In genomic region chr16:79326549-79326948, GRCh38 we compare ENCODE assay signal across 24 cellular contexts.
DNase-seq lines count a peak whose midpoint lies in the region; ATAC-seq, FAIRE-seq and TF ChIP-seq lines count a peak whose summit lies in the region.
"Had no signal": no experiment of that assay in that cellular context is flagged by ENCODE, and none has a peak within 500 bp of the region (broad histone marks: within the 10 kb centered on the region; RNA-seq: fewer than 3 reads in every experiment).

No MANE protein-coding gene starts in this region.

- H3K27me3 ChIP-seq in HepG2 (ENCODE audit: control insufficient read depth in 1 of 2, insufficient read depth in 2 of 2, low read length in 2 of 2) (peaks cover 2 to 4% of the 10 kb centered on the region in 2 experiments; a peak in 1 of 5 replicates), right lobe of liver (no peaks in the 10 kb centered on the region), K562 (ENCODE audit: control insufficient read depth in 2 of 2, insufficient read depth in 2 of 2, low read length in 2 of 2) (peaks cover 25 to 29% of the 10 kb centered on the region in 2 experiments), H1 (replicated peaks in 1 of 4; ENCODE audit: control insufficient read depth in 3 of 4, extremely low read depth in 1 of 4, insufficient read depth in 3 of 4, low read length in 3 of 4) (no peaks in the 10 kb centered on the region)

- no peak overlapping the region for H2AK5ac ChIP-seq in H1 (ENCODE audit: low read depth, low read length)

- H3K18ac ChIP-seq in H1 (ENCODE audit: extremely low read depth, low read length): 0 out of 2 replicates have a peak overlapping the region, but pooled peaks have one; percentile 57

- in situ Hi-C loops in HepG2 (cut with HindIII; ENCODE audit: extremely low pct_ligation_motif_present, low pct_unique_long_range_greater_than_20kb) (no loop called here), K562 (cut with MboI) (no loop called here)

- no peak overlapping the region for H2BK5ac ChIP-seq in H1 (ENCODE audit: low read depth, low read length)

- H3K9me3 ChIP-seq in HepG2 (ENCODE audit: low read length) (no peaks in the 10 kb centered on the region), right lobe of liver (no peaks in the 10 kb centered on the region), K562 (replicated peaks; ENCODE audit: control insufficient read depth, insufficient read depth, low read depth, low read length) (no peaks in the 10 kb centered on the region), H1 (ENCODE audit: insufficient read depth in 2 of 2, low read depth in 1 of 2, low read length in 1 of 2) (no peaks in the 10 kb centered on the region)
- H3K9me3 ChIP-seq: A549 had no signal

- H4K91ac ChIP-seq in H1 (replicated peaks; ENCODE audit: insufficient read length, low read length): no peak overlapping the region

- no peaks in the 10 kb centered on the region for H3K9me1 ChIP-seq in K562 (ENCODE audit: control insufficient read depth, insufficient read depth, low read length)

- H2AFZ ChIP-seq in HepG2 (ENCODE audit: low read length) (no peak overlapping the region), K562 (ENCODE audit: low read depth, low read length) (no peak overlapping the region), H1 (ENCODE audit: low read length) (no peak overlapping the region)

- no peak overlapping the region for H4K8ac ChIP-seq in H1 (ENCODE audit: extremely low read depth, insufficient read depth, low read length)

- no peaks in the 10 kb centered on the region for H3K23me2 ChIP-seq in H1 (ENCODE audit: low read depth, low read length)

- FAIRE-seq in HepG2 (lab: Jason Lieb, UNC): no peak
- no peak for FAIRE-seq in K562 (lab: Jason Lieb, UNC)
- FAIRE-seq in H1 (lab: Jason Lieb, UNC): no peak
- FAIRE-seq: A549, G401.6, GM12891, GM19239 had no signal

- TF ChIP-seq EP300 in HepG2 (IDR thresholded peaks at IDR 0.05; ENCODE audit: low read depth in 2 of 2, low read length in 2 of 2) (no peak), HepG2 (CRISPR knock-in tag; IDR thresholded peaks at IDR 0.05; ENCODE audit: borderline replicate concordance) (no peak), K562 (IDR thresholded peaks at IDR 0.05; ENCODE audit: low read length) (no peak), H1 (IDR thresholded peaks at IDR 0.05; ENCODE audit: borderline replicate concordance in 1 of 2, low read depth in 2 of 2, low read length in 2 of 2) (no peak)

- H3K27ac ChIP-seq in HepG2 (ENCODE audit: extremely low read length, insufficient read depth, low read length): no peak overlapping the region
- H3K27ac ChIP-seq in right lobe of liver: no peak overlapping the region
- H3K27ac ChIP-seq in K562 (ENCODE audit: extremely low read depth, low read depth, low read length): no peak overlapping the region
- no peak overlapping the region for H3K27ac ChIP-seq in H1 (ENCODE audit: low read depth, low read length)
- H3K27ac ChIP-seq in RWPE1: no peak overlapping the region
- H3K27ac ChIP-seq: 22Rv1, A549 had no signal

- H2BK120ac ChIP-seq in H1 (replicated peaks; ENCODE audit: low read depth, low read length): no peak overlapping the region

- no peak overlapping the region for H3K56ac ChIP-seq in H1 (replicated peaks; ENCODE audit: insufficient read length, low read depth, low read length)

- POLR2A ChIA-PET in HepG2 (lab: Yijun Ruan, JAX): no interaction called here
- POLR2A ChIA-PET in K562 (lab: Yijun Ruan, JAX): no interaction called here
- POLR2A ChIA-PET in H1 (lab: Charles Lee; ENCODE audit: partially characterized antibody): no interaction called here
- POLR2A ChIA-PET in RWPE1 (lab: Yijun Ruan, JAX; ENCODE audit: low non-redundant PET): no interaction called here

- no peak overlapping the region for H3K23ac ChIP-seq in H1 (ENCODE audit: insufficient read length)

- H3K9ac ChIP-seq in HepG2 (ENCODE audit: insufficient read depth, low read depth, low read length): no peak overlapping the region
- H3K9ac ChIP-seq in K562 (ENCODE audit: insufficient read depth in 1 of 2, low read depth in 2 of 2, low read length in 2 of 2): no peak overlapping the region
- no peak overlapping the region for H3K9ac ChIP-seq in H1 (replicated peaks in 1 of 4; ENCODE audit: extremely low read depth in 1 of 4, low read depth in 3 of 4, low read length in 3 of 4)

- TF ChIP-seq CTCF in HepG2 (CRISPR knock-in tag; IDR thresholded peaks at IDR 0.05) (no peak), right lobe of liver (IDR thresholded peaks at IDR 0.05) (no peak), LNCaP clone FGC (IDR thresholded peaks at IDR 0.05; ENCODE audit: control insufficient read depth, extremely low read depth, insufficient read depth) (no peak), K562 (IDR thresholded peaks at IDR 0.05 in 2 of 3, conservative IDR thresholded peaks at IDR 0.05 in 1 of 3; ENCODE audit: insufficient read depth in 2 of 3, low read depth in 1 of 3, low read length in 3 of 3) (no peak), H1 (IDR thresholded peaks at IDR 0.05; ENCODE audit: control extremely low read depth in 1 of 3, insufficient read depth in 1 of 3, low read depth in 1 of 3, low read length in 3 of 3) (no peak), RWPE1 (conservative IDR thresholded peaks at IDR 0.05; ENCODE audit: low read depth) (no peak)

- BruUV-seq in HepG2 (replicated peaks; lab: Mats Ljungman, UMichigan) (no TSS peak), K562 (replicated peaks; lab: Mats Ljungman, UMichigan) (no TSS peak)

- H2BK12ac ChIP-seq in H1 (ENCODE audit: low read depth, low read length): 0 out of 2 replicates have a peak overlapping the region, but pooled peaks have one; percentile 39

- H4K5ac ChIP-seq in H1 (ENCODE audit: insufficient read length, low read depth, low read length): no peak overlapping the region

- no peak for TF ChIP-seq RAD21 in HepG2 (CRISPR knock-in tag; IDR thresholded peaks at IDR 0.05)
- no peak for TF ChIP-seq RAD21 in K562 (CRISPR knock-in tag; conservative IDR thresholded peaks at IDR 0.05 in 1 of 2, IDR thresholded peaks at IDR 0.05 in 1 of 2)
- no peak for TF ChIP-seq RAD21 in H1 (IDR thresholded peaks at IDR 0.05 in 1 of 2, conservative IDR thresholded peaks at IDR 0.05 in 1 of 2; ENCODE audit: low read depth in 2 of 2, low read length in 2 of 2)

- no peak overlapping the region; the same call in 1 of the 2 replicates for H2BK20ac ChIP-seq in H1 (ENCODE audit: low read length)

- H3K36me3 ChIP-seq in HepG2 (replicated peaks in 1 of 2; ENCODE audit: control insufficient read depth in 1 of 2, insufficient read depth in 2 of 2, low read length in 2 of 2) (no peaks in the 10 kb centered on the region), right lobe of liver (no peaks in the 10 kb centered on the region), K562 (ENCODE audit: control insufficient read depth, insufficient read depth, low read length) (no peaks in the 10 kb centered on the region), H1 (ENCODE audit: control insufficient read depth in 2 of 4, insufficient read depth in 4 of 4, low read length in 3 of 4) (no peaks in the 10 kb centered on the region)

- 0% methylated on average over 3 of the region's 3 CpGs for WGBS in HepG2 (ENCODE audit: low lambda C conversion rate)
- 38% methylated on average over 3 of the region's 3 CpGs for WGBS in right lobe of liver (ENCODE audit: insufficient coverage, low coverage, low lambda C conversion rate, missing lambda C conversion rate)
- 2% methylated on average over 3 of the region's 3 CpGs for WGBS in K562 (ENCODE audit: insufficient coverage, low coverage, missing lambda C conversion rate)
- WGBS in H1 (ENCODE audit: extremely low coverage in 1 of 2, insufficient coverage in 1 of 2, insufficient read length in 1 of 2, insufficient replicate concordance in 2 of 2, low coverage in 1 of 2, low lambda C conversion rate in 2 of 2, missing lambda C conversion rate in 1 of 2), 2 experiments: 82% methylated on average over 3 of the region's 3 CpGs; no CpG with 5 or more reads in 1 of the 2 experiments

- TF ChIP-seq POLR2A in HepG2 (IDR thresholded peaks at IDR 0.05; ENCODE audit: insufficient read depth in 1 of 2, low read depth in 2 of 2, low read length in 2 of 2) (no peak), right lobe of liver (IDR thresholded peaks at IDR 0.05) (no peak), K562 (conservative IDR thresholded peaks at IDR 0.05) (no peak), H1 (IDR thresholded peaks at IDR 0.05; ENCODE audit: control extremely low read depth in 1 of 2, low read depth in 2 of 2, low read length in 2 of 2) (no peak)

- H3K79me2 ChIP-seq in HepG2 (ENCODE audit: insufficient read depth, low read length) (no peaks in the 10 kb centered on the region), K562 (ENCODE audit: control insufficient read depth, insufficient read depth, low read length) (no peaks in the 10 kb centered on the region), H1 (ENCODE audit: control insufficient read depth in 1 of 2, insufficient read depth in 2 of 2, low read length in 2 of 2) (no peaks in the 10 kb centered on the region)

- H2BK15ac ChIP-seq in H1 (ENCODE audit: low read length): no peak overlapping the region

- no peak overlapping the region for H3K4ac ChIP-seq in H1 (replicated peaks; ENCODE audit: insufficient read length, low read depth, low read length)

- H3K4me2 ChIP-seq in HepG2 (ENCODE audit: low read depth, low read length): no peak overlapping the region
- no peak overlapping the region for H3K4me2 ChIP-seq in K562 (ENCODE audit: insufficient read depth, low read length)
- no peak overlapping the region; a peak in 1 of 4 replicates for H3K4me2 ChIP-seq in H1 (ENCODE audit: insufficient read depth in 1 of 2, low read depth in 2 of 2, low read length in 2 of 2)
- H3K4me2 ChIP-seq: A549 had no signal

- CTCF ChIA-PET in HepG2 (lab: Yijun Ruan, JAX; ENCODE audit: low intra/inter-chr PET ratio, low total read pairs): no interaction called here
- CTCF ChIA-PET in K562 (lab: Yijun Ruan, JAX; ENCODE audit: low intra/inter-chr PET ratio): no interaction called here
- CTCF ChIA-PET in H1 (lab: Charles Lee; ENCODE audit: partially characterized antibody): no interaction called here
- CTCF ChIA-PET in RWPE1 (lab: Yijun Ruan, JAX): no interaction called here

- intact Hi-C loops in HepG2 (cut with micrococcal nuclease; ENCODE audit: unreplicated experiment) (no loop called here), right lobe of liver (cut with DNase I) (no loop called here), K562 (cut with micrococcal nuclease) (no loop called here)

- ATAC-seq in HepG2: no peak
- no peak for ATAC-seq in right lobe of liver
- ATAC-seq in K562: no peak
- ATAC-seq in HG02973 (IDR thresholded peaks at IDR 0.05; ENCODE audit: unreplicated experiment): no peak
- no peak for ATAC-seq in GM21737 (IDR thresholded peaks at IDR 0.05; ENCODE audit: unreplicated experiment)
- ATAC-seq: A549 had no signal

- H3K4me3 ChIP-seq in HepG2 (replicated peaks in 1 of 3; ENCODE audit: insufficient read depth in 1 of 3, low read depth in 2 of 3, low read length in 3 of 3) (no peak overlapping the region), right lobe of liver (no peak overlapping the region), LNCaP clone FGC (ENCODE audit: low read depth, low read length) (no peak overlapping the region), K562 (no peak overlapping the region), H1 (ENCODE audit: extremely low read depth in 1 of 4, insufficient read depth in 2 of 4, low read depth in 3 of 4, low read length in 4 of 4) (no peak overlapping the region)
- H3K4me3 ChIP-seq: A549 had no signal

- DNase-seq in HepG2 (ENCODE audit: low spot score) (no peak), right lobe of liver (no peak), LNCaP clone FGC (ENCODE audit: low read depth) (peak; percentile 8), K562 (ENCODE audit: extremely low read depth in 1 of 4, low spot score in 3 of 4) (no peak), H1 (ENCODE audit: low read depth in 1 of 2, low spot score in 2 of 2) (no peak), RWPE1 (ENCODE audit: low spot score) (no peak)
- DNase-seq: AML-193; C1 segment of cervical spinal cord; CD4-positive, alpha-beta memory T cell; CD4-positive, CD25-positive, alpha-beta regulatory T cell; CD8-positive, alpha-beta memory T cell; COR-L47; DMS 273 treated with DMSO at 0.1 percent for 48 hours; DMS153; DMS53; DMS79 treated with DMSO at 0.1 percent for 48 hours; GF-D8 had no signal

- H3K4me1 ChIP-seq in HepG2 (ENCODE audit: insufficient read depth, low read length) (no peaks in the 10 kb centered on the region), right lobe of liver (no peaks in the 10 kb centered on the region), K562 (replicated peaks in 1 of 2; ENCODE audit: control insufficient read depth in 2 of 2, insufficient read depth in 2 of 2, low read length in 2 of 2) (no peaks in the 10 kb centered on the region), H1 (replicated peaks in 1 of 4; ENCODE audit: control insufficient read depth in 3 of 4, insufficient read depth in 4 of 4, low read length in 3 of 4) (peaks cover 5 to 24% (median 20%) of the 10 kb centered on the region in 4 experiments)
- H3K4me1 ChIP-seq: A549 had no signal

- no peak overlapping the region for H3K14ac ChIP-seq in H1 (ENCODE audit: insufficient read length)

- H4K20me1 ChIP-seq in HepG2 (ENCODE audit: insufficient read depth, low read length) (no peaks in the 10 kb centered on the region), K562 (replicated peaks; ENCODE audit: control insufficient read depth, insufficient read depth, low read length) (no peaks in the 10 kb centered on the region; the same call in 1 of the 2 replicates), H1 (replicated peaks in 1 of 2; ENCODE audit: control insufficient read depth in 1 of 2, insufficient read depth in 2 of 2, low read length in 2 of 2) (no peaks in the 10 kb centered on the region)

- H3K79me1 ChIP-seq in H1 (ENCODE audit: low read depth, low read length): no peaks in the 10 kb centered on the region
